In the genomic region with DNA sequence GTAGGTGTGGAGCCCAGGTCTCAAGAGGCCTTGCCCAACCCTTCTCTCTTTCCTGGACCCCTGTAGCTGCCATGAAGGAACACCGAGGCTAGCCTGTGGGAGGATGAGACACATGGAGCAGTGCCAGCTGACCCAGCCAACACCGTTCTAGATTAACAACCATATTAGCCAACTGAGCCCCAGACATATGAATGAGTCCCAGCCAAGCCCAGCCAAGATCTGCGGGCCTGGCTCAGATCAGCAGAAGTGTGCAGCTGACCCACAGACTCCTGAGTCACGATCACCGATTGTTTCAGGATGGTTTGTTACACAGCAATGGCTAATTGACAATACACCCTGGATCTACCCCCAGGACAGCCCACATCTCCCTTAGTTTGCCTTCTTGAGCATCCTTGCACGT, we compare ENCODE assay signal across 20 cellular contexts.
DNase-seq lines count a peak whose midpoint lies in the region; ATAC-seq and TF ChIP-seq lines count a peak whose summit lies in the region.
"Had no signal": no experiment of that assay in that cellular context is flagged by ENCODE, and none has a peak within 500 bp of the region (broad histone marks: within the 10 kb centered on the region; RNA-seq: fewer than 3 reads in every experiment).

No MANE protein-coding gene starts in this region.

- H3K27ac Mint-ChIP-seq in chondrocyte (ENCODE audit: unreplicated experiment): peak overlapping the region; percentile 17
- peak overlapping the region; percentile 39 for H3K27ac Mint-ChIP-seq in neural crest cell (ENCODE audit: unreplicated experiment)
- H3K27ac Mint-ChIP-seq: CD14-positive monocyte; CD8-positive, alpha-beta memory T cell had no signal

- TF ChIP-seq CTCF in chondrocyte (IDR thresholded peaks at IDR 0.05) (no peak), neural crest cell (conservative IDR thresholded peaks at IDR 0.05) (no peak)

- H3K4me1 Mint-ChIP-seq in chondrocyte (ENCODE audit: low read depth) (no peaks in the 10 kb centered on the region), neural crest cell (peaks cover 7% of the 10 kb centered on the region)
- H3K4me1 Mint-ChIP-seq: CD14-positive monocyte; CD8-positive, alpha-beta memory T cell had no signal

- H3K36me3 Mint-ChIP-seq in chondrocyte (ENCODE audit: low read depth): no peaks in the 10 kb centered on the region
- H3K36me3 Mint-ChIP-seq in neural crest cell (ENCODE audit: low read depth): no peaks in the 10 kb centered on the region
- H3K36me3 Mint-ChIP-seq: CD14-positive monocyte; CD8-positive, alpha-beta memory T cell had no signal

- no peak for ATAC-seq in HG02763 (IDR thresholded peaks at IDR 0.05; ENCODE audit: unreplicated experiment)

- no peaks in the 10 kb centered on the region for H3K9me3 Mint-ChIP-seq in chondrocyte (ENCODE audit: low read depth)
- no peaks in the 10 kb centered on the region for H3K9me3 Mint-ChIP-seq in neural crest cell
- H3K9me3 Mint-ChIP-seq: CD14-positive monocyte; CD8-positive, alpha-beta memory T cell had no signal

- H3K4me3 Mint-ChIP-seq in chondrocyte (ENCODE audit: unreplicated experiment) (no peak overlapping the region), neural crest cell (no peak overlapping the region)
- H3K4me3 Mint-ChIP-seq: CD14-positive monocyte; CD8-positive, alpha-beta memory T cell had no signal

- DNase-seq in activated CD8-positive, alpha-beta memory T cell treated with anti-CD3 and anti-CD28 coated beads, Interleukin-2, amount 50 U/mL, for 48 hours: peak; percentile 30
- DNase-seq in activated CD8-positive, alpha-beta memory T cell treated with anti-CD3 and anti-CD28 coated beads for 24 hours: no peak
- DNase-seq in chondrocyte (ENCODE audit: low spot score): no peak
- DNase-seq in neural crest cell (ENCODE audit: low read depth, low spot score): no peak
- no peak for DNase-seq in COLO668 (lab: John Stamatoyannopoulos, UW; ENCODE audit: unreplicated experiment)
- no peak for DNase-seq in stimulated activated CD4-positive, alpha-beta T cell treated with anti-CD3 and anti-CD28 coated beads, Interleukin-4, amount 100 ng/mL, for 1 hour
- DNase-seq: BE2C; Calu3; CD8-positive, alpha-beta memory T cell; DMS79 treated with DMSO at 0.1 percent for 48 hours; NCI-H1105; NCI-H1436 treated with DMSO at 0.1 percent for 48 hours; NCI-H1930; NCI-H446 treated with DMSO at 0.1 percent for 48 hours; NCI-H526; PC-9; Right ventricle myocardium superior; RPMI8226 had no signal

- peaks cover 9% of the 10 kb centered on the region for H3K27me3 Mint-ChIP-seq in chondrocyte (ENCODE audit: low read depth)
- peaks cover 31% of the 10 kb centered on the region for H3K27me3 Mint-ChIP-seq in neural crest cell (ENCODE audit: low read depth)
